ENCODE assay signal across 11 cellular contexts in genomic region chr17:45197108-45197507, GRCh38. TPM values are rescaled to one million over a fixed set of nuclear protein-coding genes. Genes with fewer than 3 reads are reported as not detected.
DNase-seq lines count a peak whose midpoint lies in the region; ATAC-seq, FAIRE-seq and TF ChIP-seq lines count a peak whose summit lies in the region.
"Had no signal": no experiment of that assay in that cellular context is flagged by ENCODE, and none has a peak within 500 bp of the region (broad histone marks: within the 10 kb centered on the region; RNA-seq: fewer than 3 reads in every experiment).

No MANE protein-coding gene starts in this region.

- intact Hi-C loops in HepG2 (cut with micrococcal nuclease; ENCODE audit: unreplicated experiment) (loop anchor here (1.0 to 2.0 kb wide), 2 partner anchors 36 to 48 kb away; partner anchors contain the start of gene HEXIM2), right lobe of liver (cut with DNase I) (loop anchor here (5.0 kb wide), 2 partner anchors 35 to 60 kb away; partner anchors contain the start of genes ACBD4 (in 1 of the 2) and HEXIM2 (in 1 of the 2)), breast epithelium (cut with DNase I; ENCODE audit: low total_unique reads) (loop anchor here (5.0 kb wide), 1 partner anchor 60 kb away; the partner anchor contains the start of gene ACBD4)

- H3K9me3 Mint-ChIP-seq in neural crest cell = no peaks in the 10 kb centered on the region

- TF ChIP-seq RAD21 in HepG2 (CRISPR knock-in tag; IDR thresholded peaks at IDR 0.05) = no peak

- no peak for DNase-seq in HepG2 (ENCODE audit: low spot score)
- no peak for DNase-seq in right lobe of liver
- no peak for DNase-seq in breast epithelium (ENCODE audit: low spot score in 2 of 2)
- DNase-seq in neural crest cell (ENCODE audit: low read depth, low spot score) = no peak
- DNase-seq in ecto neural progenitor cell (ENCODE audit: low spot score) = no peak
- no peak for DNase-seq in occipital lobe (lab: John Stamatoyannopoulos, UW)
- DNase-seq in kidney glomerular epithelial cell (lab: John Stamatoyannopoulos, UW) = no peak
- no peak for DNase-seq in pons (ENCODE audit: low spot score)

- H3K4me3 ChIP-seq in HepG2 (replicated peaks in 1 of 3; ENCODE audit: insufficient read depth in 1 of 3, low read depth in 2 of 3, low read length in 3 of 3) (peak overlapping the region in 2 of 3 experiments; percentile 41 to 63; a peak in 2 of 6 replicates), right lobe of liver (no peak overlapping the region), breast epithelium (no peak overlapping the region)
- H3K4me3 ChIP-seq: MG63 had no signal

- peak overlapping the region; percentile 83 for H3K27ac Mint-ChIP-seq in neural crest cell (ENCODE audit: unreplicated experiment)
- H3K27ac Mint-ChIP-seq: activated naive CD8-positive, alpha-beta T cell had no signal

- CTCF ChIA-PET in HepG2 (lab: Yijun Ruan, JAX; ENCODE audit: low intra/inter-chr PET ratio, low total read pairs) = interaction anchor here (1.2 to 8.1 kb wide), 7 partner anchors 14 to 63 kb away, joined by 3 to 303 read pairs (median 9); partner anchors contain the start of genes ACBD4, HEXIM1, HEXIM2 and PLCD3

- 59% methylated on average over 6 of the region's 6 CpGs for WGBS in HepG2 (ENCODE audit: low lambda C conversion rate)
- 81% methylated on average over 6 of the region's 6 CpGs for WGBS in right lobe of liver (ENCODE audit: insufficient coverage, low coverage, low lambda C conversion rate, missing lambda C conversion rate)

- H3K27ac ChIP-seq in HepG2 (ENCODE audit: extremely low read length, insufficient read depth, low read length) (peak overlapping the region; percentile 28), right lobe of liver (no peak overlapping the region), breast epithelium (peak overlapping the region; percentile 77 to 86)

- peaks cover 69% of the 10 kb centered on the region for H3K4me1 ChIP-seq in HepG2 (ENCODE audit: insufficient read depth, low read length)
- peaks cover 0 to 23% (median 8%) of the 10 kb centered on the region in 4 donors for H3K4me1 ChIP-seq in right lobe of liver
- no peaks in the 10 kb centered on the region for H3K4me1 ChIP-seq in breast epithelium

- peaks cover 19% of the 10 kb centered on the region for H3K4me1 Mint-ChIP-seq in neural crest cell

- in situ Hi-C loops in HepG2 (cut with HindIII; ENCODE audit: extremely low pct_ligation_motif_present, low pct_unique_long_range_greater_than_20kb) = loop anchor here (5.0 kb wide), 1 partner anchor 50 kb away; the partner anchor contains the start of gene HEXIM1

- H3K36me3 Mint-ChIP-seq in neural crest cell (ENCODE audit: low read depth) = no peaks in the 10 kb centered on the region
- H3K36me3 Mint-ChIP-seq: activated naive CD8-positive, alpha-beta T cell had no signal

- no peaks in the 10 kb centered on the region for H3K27me3 ChIP-seq in HepG2 (ENCODE audit: control insufficient read depth in 1 of 2, insufficient read depth in 2 of 2, low read length in 2 of 2)
- H3K27me3 ChIP-seq in right lobe of liver = no peaks in the 10 kb centered on the region
- H3K27me3 ChIP-seq in breast epithelium = no peaks in the 10 kb centered on the region
- H3K27me3 ChIP-seq: MG63 had no signal

- TF ChIP-seq EP300 in HepG2 (IDR thresholded peaks at IDR 0.05; ENCODE audit: low read depth in 2 of 2, low read length in 2 of 2) (no peak), HepG2 (CRISPR knock-in tag; IDR thresholded peaks at IDR 0.05; ENCODE audit: borderline replicate concordance) (no peak)

- peak overlapping the region; percentile 68 for H2AFZ ChIP-seq in HepG2 (ENCODE audit: low read length)

- TF ChIP-seq CTCF in HepG2 (CRISPR knock-in tag; IDR thresholded peaks at IDR 0.05) = no peak
- TF ChIP-seq CTCF in right lobe of liver (IDR thresholded peaks at IDR 0.05) = no peak
- no peak for TF ChIP-seq CTCF in breast epithelium (IDR thresholded peaks at IDR 0.05)
- TF ChIP-seq CTCF in neural crest cell (conservative IDR thresholded peaks at IDR 0.05) = no peak

- POLR2A ChIA-PET in HepG2 (lab: Yijun Ruan, JAX) = interaction anchor here (0.6 to 12.2 kb wide), 14 partner anchors 15 to 811 kb away, joined by 3 to 551 read pairs (median 6); partner anchors contain the start of genes ACBD4, HEXIM1 and HEXIM2

- no peaks in the 10 kb centered on the region for H3K9me3 ChIP-seq in HepG2 (ENCODE audit: low read length)
- no peaks in the 10 kb centered on the region for H3K9me3 ChIP-seq in right lobe of liver
- no peaks in the 10 kb centered on the region for H3K9me3 ChIP-seq in breast epithelium
- H3K9me3 ChIP-seq: MG63 had no signal

- H4K20me1 ChIP-seq in HepG2 (ENCODE audit: insufficient read depth, low read length) = no peaks in the 10 kb centered on the region

- H3K36me3 ChIP-seq in HepG2 (replicated peaks in 1 of 2; ENCODE audit: control insufficient read depth in 1 of 2, insufficient read depth in 2 of 2, low read length in 2 of 2) (no peaks in the 10 kb centered on the region), right lobe of liver (no peaks in the 10 kb centered on the region), breast epithelium (no peaks in the 10 kb centered on the region)
- H3K36me3 ChIP-seq: MG63 had no signal

- no peaks in the 10 kb centered on the region for H3K79me2 ChIP-seq in HepG2 (ENCODE audit: insufficient read depth, low read length)

- peak overlapping the region; percentile 93 for H3K4me2 ChIP-seq in HepG2 (ENCODE audit: low read depth, low read length)

- no peak for FAIRE-seq in HepG2 (lab: Jason Lieb, UNC)
- FAIRE-seq: colon had no signal

- H3K9ac ChIP-seq in HepG2 (ENCODE audit: insufficient read depth, low read depth, low read length) = peak overlapping the region; percentile 70

- H3K27me3 Mint-ChIP-seq in neural crest cell (ENCODE audit: low read depth) = no peaks in the 10 kb centered on the region
- H3K27me3 Mint-ChIP-seq: activated naive CD8-positive, alpha-beta T cell had no signal

- H3K4me3 Mint-ChIP-seq in neural crest cell = no peak overlapping the region
- H3K4me3 Mint-ChIP-seq: activated naive CD8-positive, alpha-beta T cell had no signal

- BruUV-seq in HepG2 (replicated peaks; lab: Mats Ljungman, UMichigan) = no TSS peak

- ATAC-seq in HepG2 (no peak), right lobe of liver (no peak)

- TF ChIP-seq POLR2A in HepG2 (IDR thresholded peaks at IDR 0.05; ENCODE audit: insufficient read depth in 1 of 2, low read depth in 2 of 2, low read length in 2 of 2) = no peak
- no peak for TF ChIP-seq POLR2A in right lobe of liver (IDR thresholded peaks at IDR 0.05)
- TF ChIP-seq POLR2A in breast epithelium (IDR thresholded peaks at IDR 0.05) = no peak

RNA-seq across cellular contexts. Expression of gene FMNL1, which starts 24.6 kb away (rescaled TPM):
- total RNA-seq in HepG2 (2016; rRNA removed; fragmentation: Illumina TruSeq; extraction: Trizol) = 0.39 and 0.53 TPM in 2 replicates
- total RNA-seq in HepG2 (2016; cell fraction: cytosol; rRNA removed; fragmentation: Illumina TruSeq; extraction: Trizol; ENCODE audit: low read depth) = 0.61 TPM in 1 of 2 replicates, not detected in the other
- total RNA-seq in HepG2 (2016; cell fraction: insoluble cytoplasmic fraction; rRNA removed; fragmentation: Illumina TruSeq; extraction: Trizol) = 0.12 and 0.41 TPM in 2 replicates
- total RNA-seq in HepG2 (2016; cell fraction: membrane; rRNA removed; fragmentation: Illumina TruSeq; extraction: Trizol) = 0.48 and 0.74 TPM in 2 replicates
- total RNA-seq in HepG2 (2016; cell fraction: nucleus; rRNA removed; fragmentation: Illumina TruSeq; extraction: Trizol) = 0.56 and 0.63 TPM in 2 replicates
- 0.70 and 1.1 TPM in 2 replicates for polyA plus RNA-seq in HepG2 (2011; rRNA removed)
- polyA plus RNA-seq in HepG2 (2011; cell fraction: cytosol; rRNA removed) = 0.38 and 0.48 TPM in 2 replicates
- 4.9 and 6.1 TPM in 2 replicates for polyA plus RNA-seq in HepG2 (2011; cell fraction: nucleus; rRNA removed)
- 0.78 and 1.2 TPM in 2 replicates for polyA plus RNA-seq in HepG2 (2012)
- polyA plus RNA-seq in HepG2 (2016; cell fraction: cytosol; fragmentation: Illumina TruSeq; extraction: Trizol; ENCODE audit: low read depth) = 0.27 TPM in 1 of 2 replicates, not detected in the other
- polyA plus RNA-seq in HepG2 (2016; cell fraction: insoluble cytoplasmic fraction; fragmentation: Illumina TruSeq; extraction: Trizol; ENCODE audit: low read depth) = 0.37 and 0.69 TPM in 2 replicates
- polyA plus RNA-seq in HepG2 (2016; cell fraction: membrane; fragmentation: Illumina TruSeq; extraction: Trizol; ENCODE audit: low read depth) = 0.31 and 0.37 TPM in 2 replicates
- 1.9 and 2.6 TPM in 2 replicates for polyA plus RNA-seq in HepG2 (2016; cell fraction: nucleus; fragmentation: Illumina TruSeq; extraction: Trizol; ENCODE audit: insufficient read depth, low read depth)
- polyA minus RNA-seq in HepG2 (2011; rRNA and poly(A)+ RNA removed; ENCODE audit: low replicate concordance) = 0.68 and 17.4 TPM in 2 replicates
- 0.69 TPM in 1 of 2 replicates, not detected in the other for polyA minus RNA-seq in HepG2 (2011; cell fraction: cytosol; rRNA and poly(A)+ RNA removed)
- polyA minus RNA-seq in HepG2 (2011; cell fraction: nucleus; rRNA and poly(A)+ RNA removed) = 0.77 and 1.4 TPM in 2 replicates
- total RNA-seq in right lobe of liver = 1 to 10 TPM; 3.7 to 10.0 (median 5.1) TPM
- 10 to 100 TPM in 2 of 3 donors, 1 to 10 TPM in 1; 9.2 to 31.2 (median 10.8) TPM for total RNA-seq in breast epithelium
- 1.1 and 1.2 TPM in 2 replicates for total RNA-seq in neural crest cell
- 1.9 TPM for total RNA-seq in occipital lobe

RNA-seq across cellular contexts. Expression of gene HEXIM2, which starts 35.4 kb away (rescaled TPM):
- total RNA-seq in HepG2 (2016; rRNA removed; fragmentation: Illumina TruSeq; extraction: Trizol) = 27.1 and 30.8 TPM in 2 replicates
- 22.3 and 23.3 TPM in 2 replicates for total RNA-seq in HepG2 (2016; cell fraction: cytosol; rRNA removed; fragmentation: Illumina TruSeq; extraction: Trizol; ENCODE audit: low read depth)
- total RNA-seq in HepG2 (2016; cell fraction: insoluble cytoplasmic fraction; rRNA removed; fragmentation: Illumina TruSeq; extraction: Trizol) = 26.7 and 27.9 TPM in 2 replicates
- 25.8 and 28.7 TPM in 2 replicates for total RNA-seq in HepG2 (2016; cell fraction: membrane; rRNA removed; fragmentation: Illumina TruSeq; extraction: Trizol)
- 13.7 and 16.4 TPM in 2 replicates for total RNA-seq in HepG2 (2016; cell fraction: nucleus; rRNA removed; fragmentation: Illumina TruSeq; extraction: Trizol)
- polyA plus RNA-seq in HepG2 (2011; rRNA removed) = 31.8 and 32.4 TPM in 2 replicates
- polyA plus RNA-seq in HepG2 (2011; cell fraction: cytosol; rRNA removed) = 32.2 and 44.9 TPM in 2 replicates
- polyA plus RNA-seq in HepG2 (2011; cell fraction: nucleus; rRNA removed) = 22.5 and 27.3 TPM in 2 replicates
- 22.2 and 24.9 TPM in 2 replicates for polyA plus RNA-seq in HepG2 (2012)
- polyA plus RNA-seq in HepG2 (2016; cell fraction: cytosol; fragmentation: Illumina TruSeq; extraction: Trizol; ENCODE audit: low read depth) = 14.6 and 18.5 TPM in 2 replicates
- 35.4 and 36.8 TPM in 2 replicates for polyA plus RNA-seq in HepG2 (2016; cell fraction: insoluble cytoplasmic fraction; fragmentation: Illumina TruSeq; extraction: Trizol; ENCODE audit: low read depth)
- 19.7 and 26.6 TPM in 2 replicates for polyA plus RNA-seq in HepG2 (2016; cell fraction: membrane; fragmentation: Illumina TruSeq; extraction: Trizol; ENCODE audit: low read depth)
- 36.3 and 37.9 TPM in 2 replicates for polyA plus RNA-seq in HepG2 (2016; cell fraction: nucleus; fragmentation: Illumina TruSeq; extraction: Trizol; ENCODE audit: insufficient read depth, low read depth)
- 9.1 and 26.8 TPM in 2 replicates for polyA minus RNA-seq in HepG2 (2011; rRNA and poly(A)+ RNA removed; ENCODE audit: low replicate concordance)
- 17.8 and 20.5 TPM in 2 replicates for polyA minus RNA-seq in HepG2 (2011; cell fraction: cytosol; rRNA and poly(A)+ RNA removed)
- 12.4 and 13.2 TPM in 2 replicates for polyA minus RNA-seq in HepG2 (2011; cell fraction: nucleus; rRNA and poly(A)+ RNA removed)
- 10 to 100 TPM in 1 of 6 experiments, 1 to 10 TPM in 5; 2.6 to 13.5 (median 5.4) TPM for total RNA-seq in right lobe of liver
- 10 to 100 TPM in 2 of 3 donors, 1 to 10 TPM in 1; 6.6 to 13.3 (median 13.2) TPM for total RNA-seq in breast epithelium
- total RNA-seq in neural crest cell = 9.5 and 10.4 TPM in 2 replicates
- total RNA-seq in occipital lobe = 8.1 TPM

RNA-seq across cellular contexts. Expression of gene HEXIM1, which starts 48.8 kb away (rescaled TPM):
- total RNA-seq in HepG2 (2016; rRNA removed; fragmentation: Illumina TruSeq; extraction: Trizol) = 10.5 and 14.8 TPM in 2 replicates
- 2.7 and 3.3 TPM in 2 replicates for total RNA-seq in HepG2 (2016; cell fraction: cytosol; rRNA removed; fragmentation: Illumina TruSeq; extraction: Trizol; ENCODE audit: low read depth)
- total RNA-seq in HepG2 (2016; cell fraction: insoluble cytoplasmic fraction; rRNA removed; fragmentation: Illumina TruSeq; extraction: Trizol) = 11.7 and 13.0 TPM in 2 replicates
- total RNA-seq in HepG2 (2016; cell fraction: membrane; rRNA removed; fragmentation: Illumina TruSeq; extraction: Trizol) = 8.9 and 9.5 TPM in 2 replicates
- total RNA-seq in HepG2 (2016; cell fraction: nucleus; rRNA removed; fragmentation: Illumina TruSeq; extraction: Trizol) = 13.8 and 14.0 TPM in 2 replicates
- polyA plus RNA-seq in HepG2 (2011; rRNA removed) = 16.3 and 16.6 TPM in 2 replicates
- 13.7 and 14.0 TPM in 2 replicates for polyA plus RNA-seq in HepG2 (2011; cell fraction: cytosol; rRNA removed)
- polyA plus RNA-seq in HepG2 (2011; cell fraction: nucleus; rRNA removed) = 34.1 and 37.3 TPM in 2 replicates
- 17.5 and 20.8 TPM in 2 replicates for polyA plus RNA-seq in HepG2 (2012)
- 2.7 and 3.3 TPM in 2 replicates for polyA plus RNA-seq in HepG2 (2016; cell fraction: cytosol; fragmentation: Illumina TruSeq; extraction: Trizol; ENCODE audit: low read depth)
- 36.1 and 41.5 TPM in 2 replicates for polyA plus RNA-seq in HepG2 (2016; cell fraction: insoluble cytoplasmic fraction; fragmentation: Illumina TruSeq; extraction: Trizol; ENCODE audit: low read depth)
- polyA plus RNA-seq in HepG2 (2016; cell fraction: membrane; fragmentation: Illumina TruSeq; extraction: Trizol; ENCODE audit: low read depth) = 10.3 and 12.9 TPM in 2 replicates
- 51.0 and 51.8 TPM in 2 replicates for polyA plus RNA-seq in HepG2 (2016; cell fraction: nucleus; fragmentation: Illumina TruSeq; extraction: Trizol; ENCODE audit: insufficient read depth, low read depth)
- polyA minus RNA-seq in HepG2 (2011; rRNA and poly(A)+ RNA removed; ENCODE audit: low replicate concordance) = 8.8 and 11.0 TPM in 2 replicates
- polyA minus RNA-seq in HepG2 (2011; cell fraction: cytosol; rRNA and poly(A)+ RNA removed) = 10.7 and 11.5 TPM in 2 replicates
- polyA minus RNA-seq in HepG2 (2011; cell fraction: nucleus; rRNA and poly(A)+ RNA removed) = 17.1 and 27.5 TPM in 2 replicates
- total RNA-seq in right lobe of liver = 10 to 100 TPM; 14.0 to 27.1 (median 19.6) TPM
- total RNA-seq in breast epithelium = 10 to 100 TPM; 21.3 to 35.6 (median 33.4) TPM
- total RNA-seq in neural crest cell = 28.9 and 29.5 TPM in 2 replicates
- total RNA-seq in occipital lobe = 8.0 TPM

Comparison
In these comparisons a context has a peak if more than half of its experiments do, and no peak if none do; other contexts are left out.
1. H3K27ac ChIP-seq: peak in HepG2 (single experiment) and breast epithelium (2 of 2); none in right lobe of liver (0 of 3).
2. H3K4me3 ChIP-seq: peak in HepG2 (2 of 3); none in right lobe of liver (0 of 3) and breast epithelium (0 of 3).